Comparison of ENCODE assay signal across 9 cellular contexts in genomic region chr11:5922749-5923426, GRCh38. TPM values are rescaled to one million over a fixed set of nuclear protein-coding genes. Genes with fewer than 3 reads are reported as not detected.
A peak's percentile ranks its signal among the peaks of the same experiment; 100 is the strongest.
DNase-seq lines count a peak whose midpoint lies in the region; ATAC-seq and TF ChIP-seq lines count a peak whose summit lies in the region.
"Had no signal": no experiment of that assay in that cellular context is flagged by ENCODE, and none has a peak within 500 bp of the region (broad histone marks: within the 10 kb centered on the region; RNA-seq: fewer than 3 reads in every experiment).

No MANE protein-coding gene starts in this region.

- no peaks in the 10 kb centered on the region for H3K27me3 ChIP-seq in adrenal gland

- H3K36me3 ChIP-seq in adrenal gland (replicated peaks in 1 of 2), result no peaks in the 10 kb centered on the region

- intact Hi-C loops in adrenal gland (cut with DNase I), result no loop called here

- peak; percentile 84 for ATAC-seq in GM19023 (IDR thresholded peaks at IDR 0.05; ENCODE audit: unreplicated experiment)
- peak; percentile 76 for ATAC-seq in GM21786 (IDR thresholded peaks at IDR 0.05; ENCODE audit: unreplicated experiment)
- peak; percentile 75 for ATAC-seq in HG03558 (IDR thresholded peaks at IDR 0.05; ENCODE audit: extremely low read depth, unreplicated experiment)

- TF ChIP-seq CTCF in fibroblast of mammary gland (conservative IDR thresholded peaks at IDR 0.05; ENCODE audit: control insufficient read depth, insufficient read depth, low read depth, low read length) (no peak), adrenal gland (IDR thresholded peaks at IDR 0.05) (no peak)

- H3K4me3 ChIP-seq in fibroblast of mammary gland (ENCODE audit: control insufficient read depth, low read depth, low read length) (no peak overlapping the region), adrenal gland (no peak overlapping the region)

- 44 to 72% (median 64%) methylated on average over 1 to 2 of the region's 2 CpGs for WGBS in adrenal gland, 4 donors

- H3K9me3 ChIP-seq in adrenal gland (replicated peaks in 1 of 3), result no peaks in the 10 kb centered on the region

- H3K4me1 ChIP-seq in adrenal gland (replicated peaks in 1 of 2), result no peaks in the 10 kb centered on the region

- TF ChIP-seq POLR2A in adrenal gland (IDR thresholded peaks at IDR 0.05), result no peak

- no peak overlapping the region for H3K27ac ChIP-seq in adrenal gland

- peak; percentile 8 for DNase-seq in fibroblast of mammary gland (ENCODE audit: low read depth)
- no peak for DNase-seq in NCI-H748 treated with DMSO at 0.1 percent for 48 hours (lab: John Stamatoyannopoulos, UW)
- no peak for DNase-seq in medulla oblongata (ENCODE audit: extremely low spot score)
- no peak for DNase-seq in adrenal gland
- DNase-seq: effector CD8-positive, alpha-beta T cell; NCI-H345 had no signal

RNA-seq across cellular contexts. Expression of gene OR56A3, which starts 19.2 kb away (rescaled TPM):
- not detected for total RNA-seq in adrenal gland
- not detected for polyA plus RNA-seq in adrenal gland

RNA-seq across cellular contexts. Expression of gene OR52E5, which starts 29.9 kb away (rescaled TPM):
- not detected for total RNA-seq in adrenal gland
- not detected for polyA plus RNA-seq in adrenal gland

RNA-seq across cellular contexts. Expression of gene OR52E4, which starts 42.5 kb away (rescaled TPM):
- total RNA-seq in adrenal gland, result not detected
- polyA plus RNA-seq in adrenal gland, result not detected

RNA-seq across cellular contexts. Expression of gene OR56A5, which starts 45.4 kb away (rescaled TPM):
- not detected for total RNA-seq in adrenal gland
- polyA plus RNA-seq in adrenal gland, result not detected
